In the genomic region with DNA sequence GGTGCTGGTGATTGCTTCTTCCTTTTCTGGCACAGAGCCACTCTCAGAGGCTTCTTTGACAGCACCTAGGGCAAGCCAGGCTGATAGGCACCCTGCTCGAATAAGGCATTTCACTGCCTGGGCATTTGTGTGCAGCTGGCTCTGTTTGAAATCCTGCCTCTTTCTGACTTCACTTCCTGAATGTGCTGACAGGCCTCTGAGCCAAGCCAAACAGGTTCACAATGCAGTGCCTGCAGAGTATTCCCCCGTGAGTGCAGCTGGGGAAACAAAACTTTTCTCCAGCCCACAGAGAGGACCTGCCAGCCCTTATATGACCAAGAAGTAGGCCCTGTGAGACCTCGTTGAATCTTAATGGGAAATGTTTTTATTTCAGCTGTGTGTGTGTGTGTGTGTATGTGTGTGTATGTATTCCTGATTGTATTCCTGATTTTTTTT, we compare ENCODE assay signal across 8 cellular contexts. TPM values are rescaled to one million over a fixed set of nuclear protein-coding genes. Genes with fewer than 3 reads are reported as not detected.
DNase-seq lines count a peak whose midpoint lies in the region; ATAC-seq and TF ChIP-seq lines count a peak whose summit lies in the region.

No MANE protein-coding gene starts in this region.

- H3K4me3 ChIP-seq in DND-41 (ENCODE audit: low read depth in 1 of 2, low read length in 2 of 2) (peak overlapping the region in 1 of 2 experiments; percentile 21; a peak in 1 of 4 replicates), NB4 (ENCODE audit: low read depth, low read length) (no peak overlapping the region), upper lobe of right lung (no peak overlapping the region), Caco-2 (ENCODE audit: low read depth, low read length) (no peak overlapping the region)

- H3K27me3 Mint-ChIP-seq in Caco-2 (ENCODE audit: insufficient read depth, unreplicated experiment): no peaks in the 10 kb centered on the region

- H3K36me3 Mint-ChIP-seq in Caco-2 (ENCODE audit: insufficient read depth, unreplicated experiment): no peaks in the 10 kb centered on the region

- peak overlapping the region; percentile 46 for H3K4me2 ChIP-seq in DND-41 (ENCODE audit: insufficient read depth, low read length)

- H4K20me1 ChIP-seq in DND-41 (ENCODE audit: insufficient read depth, low read length): no peaks in the 10 kb centered on the region

- CTCF ChIA-PET in Caco-2 (lab: Charles Lee): no interaction called here

- BruUV-seq in Caco-2 (replicated peaks; lab: Mats Ljungman, UMichigan): no TSS peak

- H3K9me3 Mint-ChIP-seq in Caco-2 (ENCODE audit: unreplicated experiment): no peaks in the 10 kb centered on the region

- no peaks in the 10 kb centered on the region for H3K9me3 ChIP-seq in DND-41 (ENCODE audit: insufficient read depth, low read length, severe bottlenecking)
- no peaks in the 10 kb centered on the region for H3K9me3 ChIP-seq in upper lobe of right lung
- no peaks in the 10 kb centered on the region for H3K9me3 ChIP-seq in Caco-2

- no peaks in the 10 kb centered on the region for H3K79me2 ChIP-seq in DND-41 (ENCODE audit: insufficient read depth, low read length)

- peak; percentile 99 for ATAC-seq in DND-41 (ENCODE audit: insufficient read depth, low read depth)
- ATAC-seq in GM21723 (IDR thresholded peaks at IDR 0.05; ENCODE audit: unreplicated experiment): peak; percentile 71
- ATAC-seq in left colon: peak; percentile 83
- ATAC-seq in upper lobe of right lung: peak; percentile 85

- peak overlapping the region; percentile 41 for H3K9ac ChIP-seq in DND-41 (ENCODE audit: low read depth, low read length)

- no peaks in the 10 kb centered on the region for H3K36me3 ChIP-seq in DND-41 (ENCODE audit: insufficient read depth, low read length)
- H3K36me3 ChIP-seq in upper lobe of right lung: no peaks in the 10 kb centered on the region
- H3K36me3 ChIP-seq in Caco-2 (ENCODE audit: control insufficient read depth, insufficient read depth, low read length): no peaks in the 10 kb centered on the region

- H3K27me3 ChIP-seq in DND-41 (ENCODE audit: insufficient read depth, low read length, poor library complexity) (no peaks in the 10 kb centered on the region), upper lobe of right lung (no peaks in the 10 kb centered on the region), Caco-2 (replicated peaks; ENCODE audit: control insufficient read depth, insufficient read depth, low read length) (no peaks in the 10 kb centered on the region)

- POLR2A ChIA-PET in Caco-2 (lab: Charles Lee): no interaction called here

- peaks cover 21% of the 10 kb centered on the region for H3K4me1 ChIP-seq in DND-41 (ENCODE audit: insufficient read depth, low read length)
- H3K4me1 ChIP-seq in upper lobe of right lung: peaks cover 10% of the 10 kb centered on the region
- no peaks in the 10 kb centered on the region for H3K4me1 ChIP-seq in Caco-2

- H3K27ac ChIP-seq in DND-41 (ENCODE audit: low read length): peak overlapping the region; percentile 79
- H3K27ac ChIP-seq in upper lobe of right lung: peak overlapping the region; percentile 45

- intact Hi-C loops in left colon (cut with DNase I, micrococcal nuclease) (no loop called here), upper lobe of right lung (cut with DNase I) (no loop called here), Caco-2 (cut with micrococcal nuclease; ENCODE audit: unreplicated experiment) (no loop called here)

- DNase-seq in DND-41: peak; percentile 83
- DNase-seq in NB4 (ENCODE audit: low read depth): peak; percentile 77
- peak; percentile 88 for DNase-seq in astrocyte of the hippocampus (ENCODE audit: low read depth, low spot score)
- DNase-seq in left colon: peak; percentile 34 to 53
- no peak for DNase-seq in upper lobe of right lung
- DNase-seq in central memory CD4-positive, alpha-beta T cell: no peak
- no peak for DNase-seq in Caco-2

- H2AFZ ChIP-seq in DND-41 (ENCODE audit: low read depth, low read length): peak overlapping the region; percentile 72

- no peak overlapping the region for H3K27ac Mint-ChIP-seq in Caco-2 (ENCODE audit: unreplicated experiment)

- no peak overlapping the region for H3K4me3 Mint-ChIP-seq in Caco-2 (ENCODE audit: unreplicated experiment)

- TF ChIP-seq POLR2A in NB4 (IDR thresholded peaks at IDR 0.05; ENCODE audit: extremely low read depth, insufficient read length): no peak

- no peaks in the 10 kb centered on the region for H3K4me1 Mint-ChIP-seq in Caco-2 (ENCODE audit: low read depth, unreplicated experiment)

- TF ChIP-seq CTCF in DND-41 (IDR thresholded peaks at IDR 0.05; ENCODE audit: borderline replicate concordance, extremely low read depth, low read length, poor library complexity, severe bottlenecking) (no peak), NB4 (IDR thresholded peaks at IDR 0.05; ENCODE audit: low read depth, low read length) (no peak), upper lobe of right lung (IDR thresholded peaks at IDR 0.05) (no peak), Caco-2 (IDR thresholded peaks at IDR 0.05; ENCODE audit: insufficient read depth in 1 of 2, low read depth in 1 of 2, low read length in 1 of 2, severe bottlenecking in 1 of 2, unreplicated experiment in 1 of 2) (no peak)

RNA-seq across cellular contexts. Expression of a gene that starts 10.4 kb away (rescaled TPM):
- total RNA-seq in left colon (100 to 1,000 TPM; 184 to 199 TPM), upper lobe of right lung (112 TPM), Caco-2 (2022) (25.7 and 28.2 TPM in 2 replicates)

Comparison
In these comparisons a context has a peak if more than half of its experiments do, and no peak if none do; other contexts are left out.
1. DNase-seq: peak in DND-41 (single experiment), NB4 (single experiment), astrocyte of the hippocampus (single experiment) and left colon (2 of 2); none in upper lobe of right lung (single experiment), central memory CD4-positive, alpha-beta T cell (single experiment) and Caco-2 (0 of 2).
2. Peak in every context shown above with its lines, with median percentiles within 50 percentile points of each other: ATAC-seq.